8 cellular contexts compared by ENCODE assay signal in the genomic region with DNA sequence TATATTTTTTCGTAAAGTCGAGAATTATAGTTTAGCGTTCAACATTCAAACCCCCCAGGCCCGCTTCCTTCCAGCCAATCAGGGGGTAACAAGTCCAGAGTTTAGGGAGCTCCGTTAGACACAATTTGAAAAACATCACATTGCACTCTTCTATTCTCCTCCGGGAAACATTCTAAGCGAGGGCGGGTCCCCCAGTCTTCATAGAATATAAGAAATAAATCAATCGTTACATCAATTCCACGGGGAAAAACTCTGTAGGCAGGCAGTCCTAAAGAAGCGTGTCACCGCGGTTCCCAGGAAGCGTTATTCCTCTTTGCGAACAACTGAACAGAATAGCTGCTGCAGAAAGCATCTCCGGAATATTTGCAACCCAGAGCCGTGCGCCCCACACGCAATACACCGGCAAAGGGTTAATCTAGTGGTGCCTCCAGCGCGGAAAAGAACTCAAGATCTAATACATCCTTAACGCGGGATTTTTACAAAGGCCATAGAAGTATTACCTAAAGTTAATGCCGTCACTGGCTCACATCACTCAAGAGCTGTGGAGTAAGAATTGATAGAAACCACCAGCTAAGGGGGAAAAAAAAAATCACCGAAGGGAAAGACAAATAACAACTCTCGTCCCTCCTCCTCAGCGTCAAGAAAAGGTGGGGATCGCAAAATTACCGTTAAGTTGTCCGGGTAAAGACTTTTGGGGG.
DNase-seq lines count a peak whose midpoint lies in the region; ATAC-seq and TF ChIP-seq lines count a peak whose summit lies in the region.

No MANE protein-coding gene starts in this region.

- DNase-seq in activated CD8-positive, alpha-beta memory T cell treated with anti-CD3 and anti-CD28 coated beads for 24 hours, result peak; percentile 69
- no peak for DNase-seq in activated CD8-positive, alpha-beta memory T cell treated with anti-CD3 and anti-CD28 coated beads, Interleukin-2, amount 50 U/mL, for 48 hours
- DNase-seq in NCI-H748 treated with DMSO at 0.1 percent for 48 hours (lab: John Stamatoyannopoulos, UW), result peak; percentile 61
- peak; percentile 19 for DNase-seq in activated effector memory CD4-positive, alpha-beta T cell treated with Interleukin-2 at 50 U/mL for 16 hours
- DNase-seq in glomerular visceral epithelial cell (ENCODE audit: extremely low spot score), result peak; percentile 52
- no peak for DNase-seq in progenitor cell of endocrine pancreas (ENCODE audit: low spot score, unreplicated experiment)
- no peak for DNase-seq in HuH-7.5 (ENCODE audit: low spot score)

- peak overlapping the region; percentile 99 for H3K27ac Mint-ChIP-seq in progenitor cell of endocrine pancreas

- H3K4me3 Mint-ChIP-seq in progenitor cell of endocrine pancreas (ENCODE audit: low read depth), result peak overlapping the region; percentile 99

- TF ChIP-seq CTCF in progenitor cell of endocrine pancreas (IDR thresholded peaks at IDR 0.05; ENCODE audit: unreplicated experiment), result no peak

- peaks cover 1% of the 10 kb centered on the region for H3K36me3 Mint-ChIP-seq in progenitor cell of endocrine pancreas (ENCODE audit: insufficient read depth)

- no peaks in the 10 kb centered on the region for H3K9me3 Mint-ChIP-seq in progenitor cell of endocrine pancreas (ENCODE audit: low read depth)

- H3K27me3 Mint-ChIP-seq in progenitor cell of endocrine pancreas, result no peaks in the 10 kb centered on the region

- H3K4me1 Mint-ChIP-seq in progenitor cell of endocrine pancreas (ENCODE audit: low read depth), result peaks cover 30% of the 10 kb centered on the region

- no peak for ATAC-seq in GM18868 (IDR thresholded peaks at IDR 0.05; ENCODE audit: unreplicated experiment)

Comparison
In these comparisons a context has a peak if more than half of its experiments do, and no peak if none do; other contexts are left out.
1. DNase-seq: peak in activated CD8-positive, alpha-beta memory T cell treated with anti-CD3 and anti-CD28 coated beads for 24 hours (single experiment), NCI-H748 treated with DMSO at 0.1 percent for 48 hours (single experiment), activated effector memory CD4-positive, alpha-beta T cell treated with Interleukin-2 at 50 U/mL for 16 hours (single experiment) and glomerular visceral epithelial cell (single experiment); none in activated CD8-positive, alpha-beta memory T cell treated with anti-CD3 and anti-CD28 coated beads, Interleukin-2, amount 50 U/mL, for 48 hours (single experiment), progenitor cell of endocrine pancreas (single experiment) and HuH-7.5 (single experiment).